ENCODE assay signal across 8 cellular contexts in the genomic region with DNA sequence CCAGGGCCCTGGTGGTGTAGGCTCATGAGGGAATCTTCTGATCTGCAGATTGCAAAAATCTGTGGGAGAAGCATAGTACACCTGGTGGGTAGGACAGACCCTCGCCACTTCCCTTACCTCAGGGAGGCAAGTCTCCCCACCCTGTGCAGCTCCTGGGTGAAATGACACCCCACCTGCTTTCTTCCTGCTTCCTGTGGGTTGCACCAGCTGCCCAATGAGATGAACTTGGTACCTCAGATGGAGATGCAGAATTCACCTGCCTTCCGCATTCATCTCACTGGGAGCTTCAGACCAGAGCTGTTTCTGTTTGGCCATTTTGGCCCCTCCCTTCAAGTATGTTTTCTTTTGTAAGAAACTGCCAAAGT. TPM values are rescaled to one million over a fixed set of nuclear protein-coding genes. Genes with fewer than 3 reads are reported as not detected.
DNase-seq lines count a peak whose midpoint lies in the region; ATAC-seq and TF ChIP-seq lines count a peak whose summit lies in the region.

No MANE protein-coding gene starts in this region.

- DNase-seq in activated T-cell treated with anti-CD3 and anti-CD28 coated beads, Interleukin-2, amount 50 U/mL, for 24 hours: peak; percentile 69
- no peak for DNase-seq in nephron progenitor cell
- DNase-seq in hepatic stellate cell (ENCODE audit: low spot score): no peak
- no peak for DNase-seq in GM23338 (ENCODE audit: low spot score)
- no peak for DNase-seq in medulla oblongata (ENCODE audit: extremely low spot score)

- H2AFZ ChIP-seq in GM23338: no peak overlapping the region

- no peak overlapping the region for H3K4me2 ChIP-seq in GM23338

- TF ChIP-seq CTCF in nephron progenitor cell (IDR thresholded peaks at IDR 0.05) (no peak), GM23338 (conservative IDR thresholded peaks at IDR 0.05; ENCODE audit: low read depth in 2 of 2) (no peak)

- no peaks in the 10 kb centered on the region for H3K27me3 Mint-ChIP-seq in activated T-cell treated with anti-CD3 and anti-CD28 coated beads, Interleukin-2, amount 50 U/mL, for 24 hours
- H3K27me3 Mint-ChIP-seq in nephron progenitor cell (ENCODE audit: low read depth, poor library complexity) (no peaks in the 10 kb centered on the region), GM23338 (ENCODE audit: insufficient read depth, low read depth, poor library complexity) (peaks cover 3% of the 10 kb centered on the region)

- ATAC-seq in GM18909 (IDR thresholded peaks at IDR 0.05; ENCODE audit: poor library complexity, unreplicated experiment) (peak; percentile 22), HG02981 (IDR thresholded peaks at IDR 0.05; ENCODE audit: unreplicated experiment) (peak; percentile 9), GM23338 (no peak), GM21528 (IDR thresholded peaks at IDR 0.05; ENCODE audit: low FRiP score, unreplicated experiment) (no peak)

- H3K27me3 ChIP-seq in GM23338 (ENCODE audit: insufficient read depth): no peaks in the 10 kb centered on the region

- H4K20me1 ChIP-seq in GM23338 (replicated peaks; ENCODE audit: insufficient read depth): no peaks in the 10 kb centered on the region

- H3K36me3 ChIP-seq in GM23338 (ENCODE audit: insufficient read depth): no peaks in the 10 kb centered on the region

- H3K9me3 Mint-ChIP-seq in activated T-cell treated with anti-CD3 and anti-CD28 coated beads, Interleukin-2, amount 50 U/mL, for 24 hours: no peaks in the 10 kb centered on the region
- H3K9me3 Mint-ChIP-seq in nephron progenitor cell (peaks cover 21% of the 10 kb centered on the region), GM23338 (no peaks in the 10 kb centered on the region)

- H3K79me2 ChIP-seq in GM23338 (replicated peaks; ENCODE audit: insufficient read depth): no peaks in the 10 kb centered on the region

- H3K4me1 Mint-ChIP-seq in activated T-cell treated with anti-CD3 and anti-CD28 coated beads, Interleukin-2, amount 50 U/mL, for 24 hours (ENCODE audit: low read depth): peaks cover 59% of the 10 kb centered on the region
- H3K4me1 Mint-ChIP-seq in nephron progenitor cell: peaks cover 7% of the 10 kb centered on the region
- peaks cover 12% of the 10 kb centered on the region; the same call in 2 of the 3 replicates for H3K4me1 Mint-ChIP-seq in GM23338

- no peaks in the 10 kb centered on the region for H3K9me2 ChIP-seq in GM23338 (ENCODE audit: insufficient read depth)

- peaks cover 98% of the 10 kb centered on the region for H3K36me3 Mint-ChIP-seq in activated T-cell treated with anti-CD3 and anti-CD28 coated beads, Interleukin-2, amount 50 U/mL, for 24 hours (ENCODE audit: low read depth)
- H3K36me3 Mint-ChIP-seq in nephron progenitor cell (ENCODE audit: low read depth) (peaks cover 85% of the 10 kb centered on the region), GM23338 (ENCODE audit: low read depth) (no peaks in the 10 kb centered on the region; the same call in 1 of the 3 replicates)

- peak overlapping the region; percentile 87 for H3K4me3 Mint-ChIP-seq in activated T-cell treated with anti-CD3 and anti-CD28 coated beads, Interleukin-2, amount 50 U/mL, for 24 hours
- no peak overlapping the region for H3K4me3 Mint-ChIP-seq in nephron progenitor cell
- no peak overlapping the region for H3K4me3 Mint-ChIP-seq in GM23338

- H3K27ac ChIP-seq in GM23338 (ENCODE audit: low read depth): no peak overlapping the region

- no peaks in the 10 kb centered on the region for H3K4me1 ChIP-seq in GM23338 (ENCODE audit: insufficient read depth)

- H3F3A ChIP-seq in GM23338 (replicated peaks; ENCODE audit: low read depth): no peaks in the 10 kb centered on the region

- no peak overlapping the region for H3K4me3 ChIP-seq in GM23338

- H3K27ac Mint-ChIP-seq in activated T-cell treated with anti-CD3 and anti-CD28 coated beads, Interleukin-2, amount 50 U/mL, for 24 hours: peak overlapping the region; percentile 97
- H3K27ac Mint-ChIP-seq in nephron progenitor cell: peak overlapping the region; percentile 22
- H3K27ac Mint-ChIP-seq in GM23338: no peak overlapping the region

TF ChIP-seq in GM23338, 12 proteins besides CTCF, POLR2A, EP300 and RAD21:
- TF ChIP-seq, protein P1, sequence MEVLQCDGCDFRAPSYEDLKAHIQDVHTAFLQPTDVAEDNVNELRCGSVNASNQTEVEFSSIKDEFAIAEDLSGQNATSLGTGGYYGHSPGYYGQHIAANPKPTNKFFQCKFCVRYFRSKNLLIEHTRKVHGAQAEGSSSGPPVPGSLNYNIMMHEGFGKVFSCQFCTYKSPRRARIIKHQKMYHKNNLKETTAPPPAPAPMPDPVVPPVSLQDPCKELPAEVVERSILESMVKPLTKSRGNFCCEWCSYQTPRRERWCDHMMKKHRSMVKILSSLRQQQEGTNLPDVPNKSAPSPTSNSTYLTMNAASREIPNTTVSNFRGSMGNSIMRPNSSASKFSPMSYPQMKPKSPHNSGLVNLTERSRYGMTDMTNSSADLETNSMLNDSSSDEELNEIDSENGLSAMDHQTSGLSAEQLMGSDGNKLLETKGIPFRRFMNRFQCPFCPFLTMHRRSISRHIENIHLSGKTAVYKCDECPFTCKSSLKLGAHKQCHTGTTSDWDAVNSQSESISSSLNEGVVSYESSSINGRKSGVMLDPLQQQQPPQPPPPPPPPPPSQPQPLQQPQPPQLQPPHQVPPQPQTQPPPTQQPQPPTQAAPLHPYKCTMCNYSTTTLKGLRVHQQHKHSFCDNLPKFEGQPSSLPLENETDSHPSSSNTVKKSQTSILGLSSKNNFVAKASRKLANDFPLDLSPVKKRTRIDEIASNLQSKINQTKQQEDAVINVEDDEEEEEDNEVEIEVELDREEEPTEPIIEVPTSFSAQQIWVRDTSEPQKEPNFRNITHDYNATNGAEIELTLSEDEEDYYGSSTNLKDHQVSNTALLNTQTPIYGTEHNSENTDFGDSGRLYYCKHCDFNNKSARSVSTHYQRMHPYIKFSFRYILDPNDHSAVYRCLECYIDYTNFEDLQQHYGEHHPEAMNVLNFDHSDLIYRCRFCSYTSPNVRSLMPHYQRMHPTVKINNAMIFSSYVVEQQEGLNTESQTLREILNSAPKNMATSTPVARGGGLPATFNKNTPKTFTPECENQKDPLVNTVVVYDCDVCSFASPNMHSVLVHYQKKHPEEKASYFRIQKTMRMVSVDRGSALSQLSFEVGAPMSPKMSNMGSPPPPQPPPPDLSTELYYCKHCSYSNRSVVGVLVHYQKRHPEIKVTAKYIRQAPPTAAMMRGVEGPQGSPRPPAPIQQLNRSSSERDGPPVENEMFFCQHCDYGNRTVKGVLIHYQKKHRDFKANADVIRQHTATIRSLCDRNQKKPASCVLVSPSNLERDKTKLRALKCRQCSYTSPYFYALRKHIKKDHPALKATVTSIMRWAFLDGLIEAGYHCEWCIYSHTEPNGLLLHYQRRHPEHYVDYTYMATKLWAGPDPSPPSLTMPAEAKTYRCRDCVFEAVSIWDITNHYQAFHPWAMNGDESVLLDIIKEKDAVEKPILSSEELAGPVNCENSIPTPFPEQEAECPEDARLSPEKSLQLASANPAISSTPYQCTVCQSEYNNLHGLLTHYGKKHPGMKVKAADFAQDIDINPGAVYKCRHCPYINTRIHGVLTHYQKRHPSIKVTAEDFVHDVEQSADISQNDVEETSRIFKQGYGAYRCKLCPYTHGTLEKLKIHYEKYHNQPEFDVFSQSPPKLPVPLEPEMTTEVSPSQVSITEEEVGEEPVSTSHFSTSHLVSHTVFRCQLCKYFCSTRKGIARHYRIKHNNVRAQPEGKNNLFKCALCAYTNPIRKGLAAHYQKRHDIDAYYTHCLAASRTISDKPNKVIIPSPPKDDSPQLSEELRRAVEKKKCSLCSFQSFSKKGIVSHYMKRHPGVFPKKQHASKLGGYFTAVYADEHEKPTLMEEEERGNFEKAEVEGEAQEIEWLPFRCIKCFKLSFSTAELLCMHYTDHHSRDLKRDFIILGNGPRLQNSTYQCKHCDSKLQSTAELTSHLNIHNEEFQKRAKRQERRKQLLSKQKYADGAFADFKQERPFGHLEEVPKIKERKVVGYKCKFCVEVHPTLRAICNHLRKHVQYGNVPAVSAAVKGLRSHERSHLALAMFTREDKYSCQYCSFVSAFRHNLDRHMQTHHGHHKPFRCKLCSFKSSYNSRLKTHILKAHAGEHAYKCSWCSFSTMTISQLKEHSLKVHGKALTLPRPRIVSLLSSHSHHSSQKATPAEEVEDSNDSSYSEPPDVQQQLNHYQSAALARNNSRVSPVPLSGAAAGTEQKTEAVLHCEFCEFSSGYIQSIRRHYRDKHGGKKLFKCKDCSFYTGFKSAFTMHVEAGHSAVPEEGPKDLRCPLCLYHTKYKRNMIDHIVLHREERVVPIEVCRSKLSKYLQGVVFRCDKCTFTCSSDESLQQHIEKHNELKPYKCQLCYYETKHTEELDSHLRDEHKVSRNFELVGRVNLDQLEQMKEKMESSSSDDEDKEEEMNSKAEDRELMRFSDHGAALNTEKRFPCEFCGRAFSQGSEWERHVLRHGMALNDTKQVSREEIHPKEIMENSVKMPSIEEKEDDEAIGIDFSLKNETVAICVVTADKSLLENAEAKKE (CRISPR knock-in tag; IDR thresholded peaks at IDR 0.05): no peak
- no peak for TF ChIP-seq STAT1 (IDR thresholded peaks at IDR 0.05; ENCODE audit: unreplicated experiment)
- no peak for TF ChIP-seq ZNF114 (CRISPR knock-in tag; IDR thresholded peaks at IDR 0.05)
- TF ChIP-seq JUNB (IDR thresholded peaks at IDR 0.05; ENCODE audit: unreplicated experiment): no peak
- TF ChIP-seq CREB1 (CRISPR knock-in tag; IDR thresholded peaks at IDR 0.05; ENCODE audit: low read depth): no peak
- TF ChIP-seq NANOG (IDR thresholded peaks at IDR 0.05; ENCODE audit: borderline replicate concordance): no peak
- TF ChIP-seq EZH2 (IDR thresholded peaks at IDR 0.05; ENCODE audit: low read depth, unreplicated experiment): no peak
- TF ChIP-seq POLR2AphosphoS5 (IDR thresholded peaks at IDR 0.05; ENCODE audit: low read depth): no peak
TF ChIP-seq in GM23338: peak in this region for 0.

RNA-seq across cellular contexts. Expression of a gene that starts 4.7 kb away (rescaled TPM):
- total RNA-seq in GM23338 (2014; rRNA removed; shearing (Covaris generic)): 3.8 and 7.1 TPM in 2 replicates
- polyA plus RNA-seq in GM23338 (2016; fragmentation: Nextera tagmentation; extraction: Ambion mirVana): 4.6 and 6.9 TPM in 2 replicates

RNA-seq across cellular contexts. Expression of a gene that starts 58.7 kb away (rescaled TPM):
- total RNA-seq in GM23338 (2014; rRNA removed; shearing (Covaris generic)): not detected in 2 replicates
- polyA plus RNA-seq in GM23338 (2016; fragmentation: Nextera tagmentation; extraction: Ambion mirVana): not detected in 2 replicates

Comparison
In these comparisons a context has a peak if more than half of its experiments do, and no peak if none do; other contexts are left out.
1. ATAC-seq: peak in GM18909 (single experiment) and HG02981 (single experiment); none in GM23338 (single experiment) and GM21528 (single experiment).